1 cellular context compared by ENCODE assay signal in genomic region chr7:116152276-116152675, GRCh38.
TF ChIP-seq lines count a peak whose summit lies in the region.

No MANE protein-coding gene starts in this region.

TF ChIP-seq in GM12878, 131 proteins besides CTCF, POLR2A, EP300 and RAD21:
- no peak for TF ChIP-seq TCF7 (IDR thresholded peaks at IDR 0.05; ENCODE audit: borderline replicate concordance)
- TF ChIP-seq KAT2A (conservative IDR thresholded peaks at IDR 0.05; ENCODE audit: control insufficient read depth, low read depth, low read length), result no peak
- no peak for TF ChIP-seq TCF12 (IDR thresholded peaks at IDR 0.05; ENCODE audit: low read depth, low read length)
- TF ChIP-seq, protein P1, sequence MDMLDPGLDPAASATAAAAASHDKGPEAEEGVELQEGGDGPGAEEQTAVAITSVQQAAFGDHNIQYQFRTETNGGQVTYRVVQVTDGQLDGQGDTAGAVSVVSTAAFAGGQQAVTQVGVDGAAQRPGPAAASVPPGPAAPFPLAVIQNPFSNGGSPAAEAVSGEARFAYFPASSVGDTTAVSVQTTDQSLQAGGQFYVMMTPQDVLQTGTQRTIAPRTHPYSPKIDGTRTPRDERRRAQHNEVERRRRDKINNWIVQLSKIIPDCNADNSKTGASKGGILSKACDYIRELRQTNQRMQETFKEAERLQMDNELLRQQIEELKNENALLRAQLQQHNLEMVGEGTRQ (IDR thresholded peaks at IDR 0.05; ENCODE audit: borderline replicate concordance, low read depth, low read length), result no peak
- no peak for TF ChIP-seq ATF7 (IDR thresholded peaks at IDR 0.05; ENCODE audit: low read depth)
- TF ChIP-seq MLLT1 (IDR thresholded peaks at IDR 0.05), result no peak
- TF ChIP-seq EED (IDR thresholded peaks at IDR 0.05; ENCODE audit: low read depth), result no peak
- no peak for TF ChIP-seq MEF2B (IDR thresholded peaks at IDR 0.05; ENCODE audit: partially characterized antibody, poor library complexity, severe bottlenecking)
